In the genomic region with DNA sequence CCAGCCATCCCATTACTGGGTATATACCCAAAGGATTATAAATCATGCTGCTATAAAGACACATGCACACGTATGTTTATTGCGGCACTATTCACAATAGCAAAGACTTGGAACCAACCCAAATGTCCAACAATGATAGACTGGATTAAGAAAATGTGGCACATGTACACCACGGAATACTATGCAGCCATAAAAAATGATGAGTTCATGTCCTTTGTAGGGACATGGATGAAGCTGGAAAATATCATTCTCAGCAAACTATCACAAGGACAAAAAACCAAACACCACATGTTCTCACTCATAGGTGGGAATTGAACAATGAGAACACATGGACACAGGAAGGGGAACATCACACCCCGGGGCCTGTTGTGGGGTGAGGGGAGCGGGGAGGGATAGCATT, we compare ENCODE assay signal across 8 cellular contexts. TPM values are rescaled to one million over a fixed set of nuclear protein-coding genes. Genes with fewer than 3 reads are reported as not detected.
"Had no signal": no experiment of that assay in that cellular context is flagged by ENCODE, and none has a peak within 500 bp of the region (broad histone marks: within the 10 kb centered on the region; RNA-seq: fewer than 3 reads in every experiment).

No MANE protein-coding gene starts in this region.

RNA-seq across cellular contexts. Expression of gene TMC2, which starts 29.9 kb away (rescaled TPM):
- total RNA-seq: OCI-LY7, PC-3, PC-9, Right ventricle myocardium superior, RPMI7951, SJSA1, SK-MEL-5 had no signal
- polyA plus RNA-seq: SK-N-SH had no signal
